Comparison of ENCODE assay signal across 14 cellular contexts in the genomic region with DNA sequence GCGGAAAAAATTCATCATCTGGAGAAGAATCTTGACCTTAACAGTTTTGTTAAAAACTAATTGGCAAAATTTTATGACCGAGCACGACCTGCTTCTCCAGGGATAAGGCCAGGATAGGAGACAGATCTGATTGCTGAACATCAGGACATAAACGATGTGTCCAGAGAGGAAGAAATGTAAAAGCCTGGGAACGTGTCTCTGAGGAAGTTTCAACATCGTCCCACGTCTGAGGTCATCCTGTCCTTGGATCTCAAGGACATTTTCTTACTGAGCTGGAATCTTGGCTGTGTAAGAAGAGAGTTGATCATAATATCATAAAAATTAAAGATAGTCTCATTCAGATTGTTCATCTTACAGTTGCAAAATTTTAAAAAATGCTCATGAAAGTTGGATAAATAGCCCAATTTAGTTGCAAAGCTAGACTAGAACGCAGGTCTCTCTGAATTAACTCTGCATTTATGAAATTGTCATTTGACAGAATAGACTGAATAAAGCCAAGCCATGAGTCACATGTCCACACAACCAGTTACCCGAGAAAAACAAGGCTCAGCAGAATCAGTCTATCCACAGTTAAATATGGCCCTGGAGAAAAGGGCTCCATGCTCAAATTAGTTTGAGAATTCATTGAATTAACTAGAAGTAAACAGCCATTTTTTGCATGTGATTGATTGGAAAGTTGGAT.
"Had no signal": no experiment of that assay in that cellular context is flagged by ENCODE, and none has a peak within 500 bp of the region (broad histone marks: within the 10 kb centered on the region; RNA-seq: fewer than 3 reads in every experiment).

No MANE protein-coding gene starts in this region.

- H3K4me1 ChIP-seq: ascending aorta, stomach, tibial artery had no signal

- H3K36me3 ChIP-seq: ascending aorta, cardiac muscle cell, ovary, stomach, tibial artery had no signal

- H3K27ac ChIP-seq: ascending aorta, cardiac muscle cell, ovary, stomach, tibial artery, VCaP had no signal

- DNase-seq: activated CD4-positive, alpha-beta memory T cell treated with anti-CD3 and anti-CD28 coated beads, Interleukin-2, amount 10 ng/mL, durations not matched to agents 7 days and 5 days; activated T-cell treated with anti-CD3 and anti-CD28 coated beads, Interleukin-2, amount 50 U/mL, for 72 hours; head of caudate nucleus; islet precursor cell; small intestine; stomach; T-cell had no signal

- FAIRE-seq: colon, small intestine had no signal

- ATAC-seq: activated T-cell treated with anti-CD3 and anti-CD28 coated beads, Interleukin-2, amount 50 U/mL, for 72 hours; left lobe of liver; T-cell had no signal

- H3K27me3 ChIP-seq: ascending aorta, cardiac muscle cell, ovary, stomach had no signal

- H3K4me3 ChIP-seq: ascending aorta, cardiac muscle cell, ovary, stomach, tibial artery had no signal

- H3K9me3 ChIP-seq: ascending aorta, ovary, stomach, tibial artery had no signal
